7 cellular contexts compared by ENCODE assay signal in genomic region chr2:110311713-110312112, GRCh38.
A peak's percentile ranks its signal among the peaks of the same experiment; 100 is the strongest.
DNase-seq lines count a peak whose midpoint lies in the region; ATAC-seq, FAIRE-seq and TF ChIP-seq lines count a peak whose summit lies in the region.
"Not testable (repeated sequence)": the region's sequence is repeated elsewhere in the genome, so short reads cannot be mapped to it uniquely, and the experiment has no call there.

No MANE protein-coding gene starts in this region.

- TF ChIP-seq POLR2A in HepG2 (IDR thresholded peaks at IDR 0.05; ENCODE audit: insufficient read depth in 1 of 2, low read depth in 2 of 2, low read length in 2 of 2); transverse colon (IDR thresholded peaks at IDR 0.05): not testable (repeated sequence)

- H3K27me3 ChIP-seq in Caco-2 (replicated peaks; ENCODE audit: control insufficient read depth, insufficient read depth, low read length); colonic mucosa; keratinocyte (ENCODE audit: control insufficient read depth, extremely low read depth, insufficient read depth, low read length); HepG2 (ENCODE audit: control insufficient read depth in 1 of 2, insufficient read depth in 2 of 2, low read length in 2 of 2); transverse colon: not testable (repeated sequence)

- 1% methylated on average over 4 of the region's 5 CpGs for WGBS in HepG2 (ENCODE audit: low lambda C conversion rate)
- WGBS in transverse colon (ENCODE audit: low coverage in 1 of 2), 2 donors = 68% methylated on average over 5 of the region's 5 CpGs; no CpG with 5 or more reads in 1 of the 2 donors

- not testable (repeated sequence) for H3K4me2 ChIP-seq in keratinocyte (ENCODE audit: control insufficient read depth, extremely low read depth, insufficient read depth, low read depth, low read length)
- peak overlapping the region; percentile 62 for H3K4me2 ChIP-seq in HepG2 (ENCODE audit: low read depth, low read length)

- not testable (repeated sequence) for TF ChIP-seq RAD21 in HepG2 (CRISPR knock-in tag; IDR thresholded peaks at IDR 0.05)

- H3K27ac ChIP-seq in colonic mucosa; keratinocyte (ENCODE audit: control insufficient read depth, insufficient read depth, low read length); transverse colon: not testable (repeated sequence)
- peak overlapping the region; percentile 55 for H3K27ac ChIP-seq in HepG2 (ENCODE audit: extremely low read length, insufficient read depth, low read length)

- not testable (repeated sequence) for H3K4me1 ChIP-seq in Caco-2; colonic mucosa; keratinocyte (ENCODE audit: control insufficient read depth, extremely low read depth, insufficient read depth, low read length); HepG2 (ENCODE audit: insufficient read depth, low read length); transverse colon

- POLR2A ChIA-PET in Caco-2 (lab: Charles Lee); HepG2 (lab: Yijun Ruan, JAX): not testable (repeated sequence)

- not testable (repeated sequence) for H2AFZ ChIP-seq in keratinocyte (ENCODE audit: control insufficient read depth, low read length); HepG2 (ENCODE audit: low read length)

- not testable (repeated sequence) for H3K9me3 Mint-ChIP-seq in Caco-2 (ENCODE audit: unreplicated experiment)

- H3K4me3 Mint-ChIP-seq in Caco-2 (ENCODE audit: unreplicated experiment) = not testable (repeated sequence)

- not testable (repeated sequence) for TF ChIP-seq CTCF in Caco-2 (IDR thresholded peaks at IDR 0.05; ENCODE audit: insufficient read depth in 1 of 2, low read depth in 1 of 2, low read length in 1 of 2, severe bottlenecking in 1 of 2, unreplicated experiment in 1 of 2); colonic mucosa (IDR thresholded peaks at IDR 0.05); keratinocyte (optimal IDR thresholded peaks at IDR 0.05 in 1 of 3, IDR thresholded peaks at IDR 0.05 in 1 of 3, conservative IDR thresholded peaks at IDR 0.05 in 1 of 3; ENCODE audit: extremely low read depth in 1 of 3, insufficient read depth in 2 of 3, low read length in 3 of 3); HepG2 (CRISPR knock-in tag; IDR thresholded peaks at IDR 0.05); transverse colon (IDR thresholded peaks at IDR 0.05)

- not testable (repeated sequence) for H3K9me1 ChIP-seq in keratinocyte (ENCODE audit: control insufficient read depth, extremely low read depth, insufficient read depth, low read length)

- H4K20me1 ChIP-seq in keratinocyte (ENCODE audit: control insufficient read depth, extremely low read depth, insufficient read depth, low read length); HepG2 (ENCODE audit: insufficient read depth, low read length): not testable (repeated sequence)

- not testable (repeated sequence) for H3K4me3 ChIP-seq in Caco-2 (ENCODE audit: low read depth, low read length); colonic mucosa; keratinocyte (ENCODE audit: control insufficient read depth in 2 of 3, extremely low read depth in 1 of 3, insufficient read depth in 2 of 3, low read depth in 1 of 3, low read length in 3 of 3); HepG2 (replicated peaks in 1 of 3; ENCODE audit: insufficient read depth in 1 of 3, low read depth in 2 of 3, low read length in 3 of 3); transverse colon

- not testable (repeated sequence) for H3K9ac ChIP-seq in colonic mucosa (ENCODE audit: low read depth in 2 of 2, low read length in 2 of 2); keratinocyte (ENCODE audit: control insufficient read depth, extremely low read depth, insufficient read depth, low read length); HepG2 (ENCODE audit: insufficient read depth, low read depth, low read length)

- DNase-seq in Caco-2 (peak; percentile 37 to 68), colonic mucosa (peak; percentile 77), mucosa of gallbladder (ENCODE audit: low spot score) (peak; percentile 45), transverse colon (peak; percentile 50)
- DNase-seq in keratinocyte (ENCODE audit: low read depth, low spot score); HepG2 (ENCODE audit: low spot score): not testable (repeated sequence)

- peak; percentile 29 for FAIRE-seq in keratinocyte (lab: Jason Lieb, UNC)
- peak; percentile 97 for FAIRE-seq in HepG2 (lab: Jason Lieb, UNC)

- H3K36me3 ChIP-seq in Caco-2 (ENCODE audit: control insufficient read depth, insufficient read depth, low read length); colonic mucosa; keratinocyte (ENCODE audit: control insufficient read depth in 2 of 2, extremely low read depth in 1 of 2, insufficient read depth in 2 of 2, low read length in 2 of 2); HepG2 (replicated peaks in 1 of 2; ENCODE audit: control insufficient read depth in 1 of 2, insufficient read depth in 2 of 2, low read length in 2 of 2); transverse colon: not testable (repeated sequence)

- in situ Hi-C loops in HepG2 (cut with HindIII; ENCODE audit: extremely low pct_ligation_motif_present, low pct_unique_long_range_greater_than_20kb); transverse colon (cut with MboI; ENCODE audit: low pct_ligation_motif_present in 1 of 4, low pct_unique_long_range_greater_than_20kb in 1 of 4, low sequenced_read_pairs in 3 of 4): not testable (repeated sequence)

- not testable (repeated sequence) for H3K79me2 ChIP-seq in keratinocyte (ENCODE audit: control insufficient read depth, insufficient read depth, low read length); HepG2 (ENCODE audit: insufficient read depth, low read length)

- H3K27ac Mint-ChIP-seq in Caco-2 (ENCODE audit: unreplicated experiment) = not testable (repeated sequence)

- CTCF ChIA-PET in Caco-2 (lab: Charles Lee); HepG2 (lab: Yijun Ruan, JAX; ENCODE audit: low intra/inter-chr PET ratio, low total read pairs): not testable (repeated sequence)

- not testable (repeated sequence) for H3K9me3 ChIP-seq in Caco-2; colonic mucosa; keratinocyte (ENCODE audit: control insufficient read depth, low read depth, low read length); HepG2 (ENCODE audit: low read length); transverse colon

- TF ChIP-seq EP300 in HepG2 (IDR thresholded peaks at IDR 0.05; ENCODE audit: low read depth in 2 of 2, low read length in 2 of 2); HepG2 (CRISPR knock-in tag; IDR thresholded peaks at IDR 0.05; ENCODE audit: borderline replicate concordance); transverse colon (IDR thresholded peaks at IDR 0.05; ENCODE audit: low read depth): not testable (repeated sequence)

- not testable (repeated sequence) for BruUV-seq in Caco-2 (replicated peaks; lab: Mats Ljungman, UMichigan); HepG2 (replicated peaks; lab: Mats Ljungman, UMichigan)

- ATAC-seq in esophagus mucosa = peak; percentile 44
- ATAC-seq in HepG2 = peak; percentile 95

- not testable (repeated sequence) for H3K36me3 Mint-ChIP-seq in Caco-2 (ENCODE audit: insufficient read depth, unreplicated experiment)

- H3K27me3 Mint-ChIP-seq in Caco-2 (ENCODE audit: insufficient read depth, unreplicated experiment) = not testable (repeated sequence)

- intact Hi-C loops in Caco-2 (cut with micrococcal nuclease; ENCODE audit: unreplicated experiment); colonic mucosa (cut with DNase I); HepG2 (cut with micrococcal nuclease; ENCODE audit: unreplicated experiment); transverse colon (cut with DNase I; ENCODE audit: low total_unique reads): not testable (repeated sequence)

- not testable (repeated sequence) for H3K4me1 Mint-ChIP-seq in Caco-2 (ENCODE audit: low read depth, unreplicated experiment)

- dilution Hi-C loops in keratinocyte (cut with MboI; ENCODE audit: extremely low pct_ligation_motif_present, low sequenced_read_pairs) = not testable (repeated sequence)

TF ChIP-seq in HepG2, 621 proteins besides CTCF, POLR2A, EP300 and RAD21 (continues in another document):
- not testable (repeated sequence) for TF ChIP-seq SOX13 (IDR thresholded peaks at IDR 0.05)
- TF ChIP-seq SOX13 (CRISPR knock-in tag; conservative IDR thresholded peaks at IDR 0.05 in 1 of 2, IDR thresholded peaks at IDR 0.05 in 1 of 2) = peak in 1 of 2 experiments; percentile 56; a peak in 2 of 4 replicates
- 0 out of 2 replicates have a peak, but pooled peaks have one; percentile 56 for TF ChIP-seq ZNF614 (CRISPR knock-in tag; IDR thresholded peaks at IDR 0.05; ENCODE audit: borderline replicate concordance)
